ENCODE assay signal across 1 cellular context in genomic region chrX:154481911-154482601, GRCh38.
TF ChIP-seq lines count a peak whose summit lies in the region.

No MANE protein-coding gene starts in this region.

TF ChIP-seq in K562, 482 proteins besides CTCF, POLR2A, EP300 and RAD21:
- TF ChIP-seq RAD51 (IDR thresholded peaks at IDR 0.05; ENCODE audit: borderline replicate concordance, low read depth): peak; percentile 56; the same call in 1 of the 2 replicates
- TF ChIP-seq USF2 (CRISPR knock-in tag; IDR thresholded peaks at IDR 0.05): 0 out of 2 replicates have a peak, but pooled peaks have one; percentile 7
- TF ChIP-seq KLF1 (tag; IDR thresholded peaks at IDR 0.05): no peak
